Comparison of ENCODE assay signal across 12 cellular contexts in genomic region chr7:92058040-92058439, GRCh38.
DNase-seq lines count a peak whose midpoint lies in the region; ATAC-seq lines count a peak whose summit lies in the region.
"Had no signal": no experiment of that assay in that cellular context is flagged by ENCODE, and none has a peak within 500 bp of the region (broad histone marks: within the 10 kb centered on the region; RNA-seq: fewer than 3 reads in every experiment).

No MANE protein-coding gene starts in this region.

- peak overlapping the region; percentile 68 to 86 (median 73) for H3K9ac ChIP-seq in skeletal muscle tissue (ENCODE audit: low read depth in 1 of 3, low read length in 3 of 3)

- H3K27ac Mint-ChIP-seq in activated naive CD4-positive, alpha-beta T cell treated with anti-CD3 and anti-CD28 coated beads, Interleukin-2, amount 10 ng/mL, durations not matched to agents 7 days and 5 days = no peak overlapping the region

- H3K4me3 ChIP-seq in skeletal muscle tissue (ENCODE audit: low read length in 3 of 3) = peak overlapping the region; percentile 62 to 75 (median 67)
- H3K4me3 ChIP-seq: MG63 had no signal

- no peaks in the 10 kb centered on the region for H3K9me3 Mint-ChIP-seq in activated naive CD4-positive, alpha-beta T cell treated with anti-CD3 and anti-CD28 coated beads, Interleukin-2, amount 10 ng/mL, durations not matched to agents 7 days and 5 days

- H3K27ac ChIP-seq in skeletal muscle tissue (ENCODE audit: low read depth, low read length) = peak overlapping the region; percentile 75

- peaks cover 6 to 11% (median 10%) of the 10 kb centered on the region in 3 donors for H3K4me1 ChIP-seq in skeletal muscle tissue (ENCODE audit: control insufficient read depth in 3 of 3, insufficient read depth in 3 of 3, low read length in 3 of 3)

- DNase-seq in activated naive CD4-positive, alpha-beta T cell treated with anti-CD3 and anti-CD28 coated beads, Interleukin-2, amount 10 ng/mL, durations not matched to agents 7 days and 5 days = peak; percentile 31
- DNase-seq in activated naive CD4-positive, alpha-beta T cell (lab: John Stamatoyannopoulos, UW) = no peak
- DNase-seq in LHCN-M2 (ENCODE audit: low read depth) (peak; percentile 21), SW480 (ENCODE audit: low spot score) (no peak)
- DNase-seq in central memory CD4-positive, alpha-beta T cell = peak; percentile 15
- no peak for DNase-seq in stimulated activated CD4-positive, alpha-beta T cell treated with anti-CD3 and anti-CD28 coated beads, Interleukin-15, amount 100 ng/mL, for 24 hours
- DNase-seq: activated T-cell treated with anti-CD3 and anti-CD28 coated beads, Interleukin-2, amount 50 U/mL, for 48 hours; MG63; nucleus accumbens; stimulated activated CD4-positive, alpha-beta T cell treated with anti-CD3 and anti-CD28 coated beads, Interleukin-4, amount 100 ng/mL, for 24 hours had no signal

- H3K27me3 Mint-ChIP-seq in activated naive CD4-positive, alpha-beta T cell treated with anti-CD3 and anti-CD28 coated beads, Interleukin-2, amount 10 ng/mL, durations not matched to agents 7 days and 5 days = no peaks in the 10 kb centered on the region

- H3K9me3 ChIP-seq in skeletal muscle tissue (ENCODE audit: control insufficient read depth in 3 of 3, low read length in 3 of 3) = no peaks in the 10 kb centered on the region
- H3K9me3 ChIP-seq: MG63 had no signal

- H3K36me3 Mint-ChIP-seq in activated naive CD4-positive, alpha-beta T cell treated with anti-CD3 and anti-CD28 coated beads, Interleukin-2, amount 10 ng/mL, durations not matched to agents 7 days and 5 days = peaks cover 7% of the 10 kb centered on the region

- no peak overlapping the region for H3K4me3 Mint-ChIP-seq in activated naive CD4-positive, alpha-beta T cell treated with anti-CD3 and anti-CD28 coated beads, Interleukin-2, amount 10 ng/mL, durations not matched to agents 7 days and 5 days

- CTCF ChIA-PET in activated naive CD4-positive, alpha-beta T cell treated with anti-CD3 and anti-CD28 coated beads, Interleukin-2, amount 10 ng/mL, durations not matched to agents 7 days and 5 days (lab: Charles Lee) = no interaction called here

- peaks cover 0 to 13% (median 5%) of the 10 kb centered on the region in 3 donors for H3K36me3 ChIP-seq in skeletal muscle tissue (ENCODE audit: control insufficient read depth in 3 of 3, insufficient read depth in 3 of 3, low read length in 3 of 3)
- H3K36me3 ChIP-seq: MG63 had no signal

- peaks cover 13% of the 10 kb centered on the region for H3K4me1 Mint-ChIP-seq in activated naive CD4-positive, alpha-beta T cell treated with anti-CD3 and anti-CD28 coated beads, Interleukin-2, amount 10 ng/mL, durations not matched to agents 7 days and 5 days

- no peak for ATAC-seq in HG03457 (IDR thresholded peaks at IDR 0.05; ENCODE audit: unreplicated experiment)

- H3K27me3 ChIP-seq in skeletal muscle tissue (ENCODE audit: control insufficient read depth in 3 of 3, insufficient read depth in 3 of 3, low read length in 3 of 3) = no peaks in the 10 kb centered on the region
- H3K27me3 ChIP-seq: MG63 had no signal

Comparison
In these comparisons a context has a peak if more than half of its experiments do, and no peak if none do; other contexts are left out.
1. DNase-seq: peak in activated naive CD4-positive, alpha-beta T cell treated with anti-CD3 and anti-CD28 coated beads, Interleukin-2, amount 10 ng/mL, durations not matched to agents 7 days and 5 days (single experiment), LHCN-M2 (single experiment) and central memory CD4-positive, alpha-beta T cell (single experiment); none in activated naive CD4-positive, alpha-beta T cell (0 of 4), stimulated activated CD4-positive, alpha-beta T cell treated with anti-CD3 and anti-CD28 coated beads, Interleukin-15, amount 100 ng/mL, for 24 hours (single experiment) and SW480 (single experiment).